1 cellular context compared by ENCODE assay signal in the genomic region with DNA sequence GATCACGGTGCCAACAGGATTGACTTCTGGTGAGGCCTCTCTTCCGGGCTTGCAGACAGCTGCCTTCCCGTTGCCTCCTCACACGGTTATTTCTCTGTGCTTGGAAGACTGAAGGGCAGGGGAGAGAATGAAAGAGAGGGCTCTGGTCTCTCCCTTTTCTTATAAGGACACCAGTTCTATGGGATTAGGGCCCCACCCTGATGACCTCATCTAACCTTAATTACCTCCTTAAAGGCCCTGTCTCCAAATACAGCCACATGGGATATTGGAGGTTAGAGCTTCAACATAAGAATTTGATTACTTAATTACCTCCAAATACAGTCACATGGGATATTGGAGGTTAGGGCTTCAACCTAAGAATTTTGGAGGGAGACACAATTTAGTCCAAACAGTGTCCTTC.
TF ChIP-seq lines count a peak whose summit lies in the region.

No MANE protein-coding gene starts in this region.

TF ChIP-seq in WTC11, 78 proteins besides CTCF, POLR2A, EP300 and RAD21 (continued from another document):
- TF ChIP-seq, protein P1, sequence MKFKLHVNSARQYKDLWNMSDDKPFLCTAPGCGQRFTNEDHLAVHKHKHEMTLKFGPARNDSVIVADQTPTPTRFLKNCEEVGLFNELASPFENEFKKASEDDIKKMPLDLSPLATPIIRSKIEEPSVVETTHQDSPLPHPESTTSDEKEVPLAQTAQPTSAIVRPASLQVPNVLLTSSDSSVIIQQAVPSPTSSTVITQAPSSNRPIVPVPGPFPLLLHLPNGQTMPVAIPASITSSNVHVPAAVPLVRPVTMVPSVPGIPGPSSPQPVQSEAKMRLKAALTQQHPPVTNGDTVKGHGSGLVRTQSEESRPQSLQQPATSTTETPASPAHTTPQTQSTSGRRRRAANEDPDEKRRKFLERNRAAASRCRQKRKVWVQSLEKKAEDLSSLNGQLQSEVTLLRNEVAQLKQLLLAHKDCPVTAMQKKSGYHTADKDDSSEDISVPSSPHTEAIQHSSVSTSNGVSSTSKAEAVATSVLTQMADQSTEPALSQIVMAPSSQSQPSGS (CRISPR knock-in tag; IDR thresholded peaks at IDR 0.05; ENCODE audit: borderline replicate concordance, low read depth) = no peak
- TF ChIP-seq, protein P2, sequence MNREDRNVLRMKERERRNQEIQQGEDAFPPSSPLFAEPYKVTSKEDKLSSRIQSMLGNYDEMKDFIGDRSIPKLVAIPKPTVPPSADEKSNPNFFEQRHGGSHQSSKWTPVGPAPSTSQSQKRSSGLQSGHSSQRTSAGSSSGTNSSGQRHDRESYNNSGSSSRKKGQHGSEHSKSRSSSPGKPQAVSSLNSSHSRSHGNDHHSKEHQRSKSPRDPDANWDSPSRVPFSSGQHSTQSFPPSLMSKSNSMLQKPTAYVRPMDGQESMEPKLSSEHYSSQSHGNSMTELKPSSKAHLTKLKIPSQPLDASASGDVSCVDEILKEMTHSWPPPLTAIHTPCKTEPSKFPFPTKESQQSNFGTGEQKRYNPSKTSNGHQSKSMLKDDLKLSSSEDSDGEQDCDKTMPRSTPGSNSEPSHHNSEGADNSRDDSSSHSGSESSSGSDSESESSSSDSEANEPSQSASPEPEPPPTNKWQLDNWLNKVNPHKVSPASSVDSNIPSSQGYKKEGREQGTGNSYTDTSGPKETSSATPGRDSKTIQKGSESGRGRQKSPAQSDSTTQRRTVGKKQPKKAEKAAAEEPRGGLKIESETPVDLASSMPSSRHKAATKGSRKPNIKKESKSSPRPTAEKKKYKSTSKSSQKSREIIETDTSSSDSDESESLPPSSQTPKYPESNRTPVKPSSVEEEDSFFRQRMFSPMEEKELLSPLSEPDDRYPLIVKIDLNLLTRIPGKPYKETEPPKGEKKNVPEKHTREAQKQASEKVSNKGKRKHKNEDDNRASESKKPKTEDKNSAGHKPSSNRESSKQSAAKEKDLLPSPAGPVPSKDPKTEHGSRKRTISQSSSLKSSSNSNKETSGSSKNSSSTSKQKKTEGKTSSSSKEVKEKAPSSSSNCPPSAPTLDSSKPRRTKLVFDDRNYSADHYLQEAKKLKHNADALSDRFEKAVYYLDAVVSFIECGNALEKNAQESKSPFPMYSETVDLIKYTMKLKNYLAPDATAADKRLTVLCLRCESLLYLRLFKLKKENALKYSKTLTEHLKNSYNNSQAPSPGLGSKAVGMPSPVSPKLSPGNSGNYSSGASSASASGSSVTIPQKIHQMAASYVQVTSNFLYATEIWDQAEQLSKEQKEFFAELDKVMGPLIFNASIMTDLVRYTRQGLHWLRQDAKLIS (CRISPR knock-in tag; IDR thresholded peaks at IDR 0.05; ENCODE audit: borderline replicate concordance) = no peak
- TF ChIP-seq, protein P3, sequence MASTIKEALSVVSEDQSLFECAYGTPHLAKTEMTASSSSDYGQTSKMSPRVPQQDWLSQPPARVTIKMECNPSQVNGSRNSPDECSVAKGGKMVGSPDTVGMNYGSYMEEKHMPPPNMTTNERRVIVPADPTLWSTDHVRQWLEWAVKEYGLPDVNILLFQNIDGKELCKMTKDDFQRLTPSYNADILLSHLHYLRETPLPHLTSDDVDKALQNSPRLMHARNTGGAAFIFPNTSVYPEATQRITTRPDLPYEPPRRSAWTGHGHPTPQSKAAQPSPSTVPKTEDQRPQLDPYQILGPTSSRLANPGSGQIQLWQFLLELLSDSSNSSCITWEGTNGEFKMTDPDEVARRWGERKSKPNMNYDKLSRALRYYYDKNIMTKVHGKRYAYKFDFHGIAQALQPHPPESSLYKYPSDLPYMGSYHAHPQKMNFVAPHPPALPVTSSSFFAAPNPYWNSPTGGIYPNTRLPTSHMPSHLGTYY (CRISPR knock-in tag; IDR thresholded peaks at IDR 0.05) = no peak
- TF ChIP-seq, protein P4, sequence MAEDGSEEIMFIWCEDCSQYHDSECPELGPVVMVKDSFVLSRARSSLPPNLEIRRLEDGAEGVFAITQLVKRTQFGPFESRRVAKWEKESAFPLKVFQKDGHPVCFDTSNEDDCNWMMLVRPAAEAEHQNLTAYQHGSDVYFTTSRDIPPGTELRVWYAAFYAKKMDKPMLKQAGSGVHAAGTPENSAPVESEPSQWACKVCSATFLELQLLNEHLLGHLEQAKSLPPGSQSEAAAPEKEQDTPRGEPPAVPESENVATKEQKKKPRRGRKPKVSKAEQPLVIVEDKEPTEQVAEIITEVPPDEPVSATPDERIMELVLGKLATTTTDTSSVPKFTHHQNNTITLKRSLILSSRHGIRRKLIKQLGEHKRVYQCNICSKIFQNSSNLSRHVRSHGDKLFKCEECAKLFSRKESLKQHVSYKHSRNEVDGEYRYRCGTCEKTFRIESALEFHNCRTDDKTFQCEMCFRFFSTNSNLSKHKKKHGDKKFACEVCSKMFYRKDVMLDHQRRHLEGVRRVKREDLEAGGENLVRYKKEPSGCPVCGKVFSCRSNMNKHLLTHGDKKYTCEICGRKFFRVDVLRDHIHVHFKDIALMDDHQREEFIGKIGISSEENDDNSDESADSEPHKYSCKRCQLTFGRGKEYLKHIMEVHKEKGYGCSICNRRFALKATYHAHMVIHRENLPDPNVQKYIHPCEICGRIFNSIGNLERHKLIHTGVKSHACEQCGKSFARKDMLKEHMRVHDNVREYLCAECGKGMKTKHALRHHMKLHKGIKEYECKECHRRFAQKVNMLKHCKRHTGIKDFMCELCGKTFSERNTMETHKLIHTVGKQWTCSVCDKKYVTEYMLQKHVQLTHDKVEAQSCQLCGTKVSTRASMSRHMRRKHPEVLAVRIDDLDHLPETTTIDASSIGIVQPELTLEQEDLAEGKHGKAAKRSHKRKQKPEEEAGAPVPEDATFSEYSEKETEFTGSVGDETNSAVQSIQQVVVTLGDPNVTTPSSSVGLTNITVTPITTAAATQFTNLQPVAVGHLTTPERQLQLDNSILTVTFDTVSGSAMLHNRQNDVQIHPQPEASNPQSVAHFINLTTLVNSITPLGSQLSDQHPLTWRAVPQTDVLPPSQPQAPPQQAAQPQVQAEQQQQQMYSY (CRISPR knock-in tag; IDR thresholded peaks at IDR 0.05) = no peak
- no peak for TF ChIP-seq ZNF263 (CRISPR knock-in tag; IDR thresholded peaks at IDR 0.05; ENCODE audit: low read depth)
TF ChIP-seq in WTC11: peak in this region for 0.
